9 cellular contexts compared by ENCODE assay signal in genomic region chr4:89929425-89930272, GRCh38. TPM values are rescaled to one million over a fixed set of nuclear protein-coding genes. Genes with fewer than 3 reads are reported as not detected.
DNase-seq lines count a peak whose midpoint lies in the region; ATAC-seq and TF ChIP-seq lines count a peak whose summit lies in the region.
"Had no signal": no experiment of that assay in that cellular context is flagged by ENCODE, and none has a peak within 500 bp of the region (broad histone marks: within the 10 kb centered on the region; RNA-seq: fewer than 3 reads in every experiment).

No MANE protein-coding gene starts in this region.

- H3K27me3 Mint-ChIP-seq in CD4-positive, alpha-beta T cell: no peaks in the 10 kb centered on the region
- peaks cover 2% of the 10 kb centered on the region for H3K27me3 Mint-ChIP-seq in glutamatergic neuron (ENCODE audit: unreplicated experiment)

- no peaks in the 10 kb centered on the region for H3K9me3 ChIP-seq in CD4-positive, alpha-beta T cell (ENCODE audit: control insufficient read depth, low read length)
- H3K9me3 ChIP-seq in lower lobe of right lung: no peaks in the 10 kb centered on the region

- no peaks in the 10 kb centered on the region for H3K27me3 ChIP-seq in CD4-positive, alpha-beta T cell (ENCODE audit: control insufficient read depth, insufficient read depth, low read length)
- no peaks in the 10 kb centered on the region for H3K27me3 ChIP-seq in lower lobe of right lung (ENCODE audit: low read depth)

- peak; percentile 95 for ATAC-seq in CD4-positive, alpha-beta T cell (ENCODE audit: poor library complexity)
- ATAC-seq in GM19328 (IDR thresholded peaks at IDR 0.05; ENCODE audit: unreplicated experiment) (peak; percentile 66), HG03135 (IDR thresholded peaks at IDR 0.05; ENCODE audit: unreplicated experiment) (peak; percentile 94), GM19023 (IDR thresholded peaks at IDR 0.05; ENCODE audit: unreplicated experiment) (no peak), HG03025 (IDR thresholded peaks at IDR 0.05; ENCODE audit: low FRiP score, unreplicated experiment) (no peak), lower lobe of right lung (no peak)

- POLR2A ChIA-PET in CD4-positive, alpha-beta T cell (lab: Charles Lee): interaction anchor here (0.7 kb wide), 2 partner anchors 21 to 35 kb away, joined by 3 to 4 read pairs; partner anchors contain the start of gene MMRN1

- H3K27ac Mint-ChIP-seq in CD4-positive, alpha-beta T cell: peak overlapping the region; percentile 58
- H3K27ac Mint-ChIP-seq in glutamatergic neuron (ENCODE audit: unreplicated experiment): no peak overlapping the region

- no peak for TF ChIP-seq CTCF in CD4-positive, alpha-beta T cell (IDR thresholded peaks at IDR 0.05)
- no peak for TF ChIP-seq CTCF in astrocyte of the spinal cord (IDR thresholded peaks at IDR 0.05; ENCODE audit: low read depth, low read length)
- TF ChIP-seq CTCF in glutamatergic neuron (IDR thresholded peaks at IDR 0.05; ENCODE audit: partially characterized antibody, unreplicated experiment): no peak
- TF ChIP-seq CTCF in lower lobe of right lung (IDR thresholded peaks at IDR 0.05): no peak

- intact Hi-C loops in CD4-positive, alpha-beta T cell (cut with DNase I, micrococcal nuclease): no loop called here
- intact Hi-C loops in lower lobe of right lung (cut with DNase I): no loop called here

- H3K4me3 ChIP-seq in astrocyte of the spinal cord (ENCODE audit: low read depth, low read length) (no peak overlapping the region), lower lobe of right lung (no peak overlapping the region)

- no peak overlapping the region for H3K27ac ChIP-seq in CD4-positive, alpha-beta T cell (ENCODE audit: low read depth, low read length)
- no peak overlapping the region for H3K27ac ChIP-seq in lower lobe of right lung

- peak overlapping the region; percentile 72 for H3K4me3 Mint-ChIP-seq in CD4-positive, alpha-beta T cell
- H3K4me3 Mint-ChIP-seq in glutamatergic neuron (ENCODE audit: unreplicated experiment): no peak overlapping the region

- H3K4me1 Mint-ChIP-seq in CD4-positive, alpha-beta T cell (ENCODE audit: low read depth): peaks cover 18% of the 10 kb centered on the region
- H3K4me1 Mint-ChIP-seq in glutamatergic neuron (ENCODE audit: low read depth, unreplicated experiment): no peaks in the 10 kb centered on the region

- peak in 1 of 10 experiments; percentile 16 for DNase-seq in CD4-positive, alpha-beta T cell
- peak; percentile 14 for DNase-seq in astrocyte of the spinal cord (ENCODE audit: low read depth, low spot score)
- DNase-seq in glutamatergic neuron: no peak
- no peak for DNase-seq in lower lobe of right lung
- DNase-seq: NCI-H526 had no signal

- CTCF ChIA-PET in CD4-positive, alpha-beta T cell (lab: Charles Lee): no interaction called here

- peaks cover 5% of the 10 kb centered on the region for H3K9me3 Mint-ChIP-seq in CD4-positive, alpha-beta T cell
- no peaks in the 10 kb centered on the region for H3K9me3 Mint-ChIP-seq in glutamatergic neuron (ENCODE audit: unreplicated experiment)

- in situ Hi-C loops in astrocyte of the spinal cord (cut with HindIII; ENCODE audit: low sequenced_read_pairs): no loop called here

- H3K36me3 Mint-ChIP-seq in CD4-positive, alpha-beta T cell (ENCODE audit: low read depth): peaks cover 19% of the 10 kb centered on the region
- H3K36me3 Mint-ChIP-seq in glutamatergic neuron (ENCODE audit: unreplicated experiment): peaks cover 6% of the 10 kb centered on the region

- H3K4me1 ChIP-seq in lower lobe of right lung: no peaks in the 10 kb centered on the region

- no peaks in the 10 kb centered on the region for H3K36me3 ChIP-seq in lower lobe of right lung

RNA-seq across cellular contexts. Expression of gene MMRN1, which starts 35.0 kb away (rescaled TPM):
- total RNA-seq in CD4-positive, alpha-beta T cell: under 1 TPM; 0.19 to 0.22 TPM
- not detected for total RNA-seq in glutamatergic neuron (ENCODE audit: unreplicated experiment)
- 42.6 TPM for total RNA-seq in lower lobe of right lung

Comparison
In these comparisons a context has a peak if more than half of its experiments do, and no peak if none do; other contexts are left out.
1. ATAC-seq: peak in CD4-positive, alpha-beta T cell (single experiment), GM19328 (single experiment) and HG03135 (single experiment); none in GM19023 (single experiment), HG03025 (single experiment) and lower lobe of right lung (0 of 2).
2. RNA of gene MMRN1, which starts 35.0 kb away (total RNA-seq): 42.6 TPM in lower lobe of right lung (single experiment); 0.19 to 0.22 TPM in CD4-positive, alpha-beta T cell and not detected in glutamatergic neuron (single experiment); every median in the first group is over 10 times any median in the second.